ENCODE assay signal across 8 cellular contexts in the genomic region with DNA sequence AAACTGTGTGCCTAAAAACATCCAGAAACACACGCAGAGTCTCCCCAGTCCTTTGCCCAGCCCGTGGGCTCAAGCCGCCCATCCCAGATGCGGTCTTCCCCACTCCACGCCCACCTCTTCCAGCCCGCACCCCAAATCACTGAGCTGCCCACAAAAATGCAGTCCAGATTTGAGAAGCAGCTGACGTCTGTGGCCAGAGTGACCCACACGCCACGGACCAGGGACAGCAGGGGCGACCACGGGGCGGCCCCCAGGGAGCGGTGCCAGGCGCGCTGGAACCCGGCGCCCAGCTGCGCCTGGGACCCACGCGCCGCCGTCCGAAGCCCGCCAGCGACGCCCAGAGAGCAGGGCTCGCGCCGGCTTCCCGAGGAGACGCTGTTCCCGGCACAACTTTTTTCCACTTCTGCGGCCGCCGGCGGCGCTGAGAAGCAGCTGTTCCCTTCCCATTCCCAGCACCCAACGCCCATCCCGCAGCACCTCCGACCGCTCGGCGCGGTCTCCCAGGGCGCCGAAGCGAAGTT. TPM values are rescaled to one million over a fixed set of nuclear protein-coding genes. Genes with fewer than 3 reads are reported as not detected.
DNase-seq lines count a peak whose midpoint lies in the region; ATAC-seq lines count a peak whose summit lies in the region.

No MANE protein-coding gene starts in this region.

- peak overlapping the region; percentile 65 to 92 (median 78) for H3K4me3 ChIP-seq in BLaER1 treated with 17β-estradiol and CSF1 and Interleukin-3, amounts not matched to agents 10 nM and 100 nM
- H3K4me3 ChIP-seq in SK-N-MC: peak overlapping the region; percentile 88
- peak overlapping the region; percentile 95 for H3K4me3 ChIP-seq in urinary bladder (ENCODE audit: low read depth, low read length)

- ATAC-seq in GM19023 (IDR thresholded peaks at IDR 0.05; ENCODE audit: unreplicated experiment): peak; percentile 27
- peak; percentile 26 for ATAC-seq in HG03196 (IDR thresholded peaks at IDR 0.05; ENCODE audit: unreplicated experiment)
- no peak for ATAC-seq in HG03378 (IDR thresholded peaks at IDR 0.05; ENCODE audit: unreplicated experiment)

- peaks cover 12 to 42% (median 19%) of the 10 kb centered on the region in 10 experiments for H3K4me1 ChIP-seq in BLaER1 treated with 17β-estradiol and CSF1 and Interleukin-3, amounts not matched to agents 10 nM and 100 nM
- H3K4me1 ChIP-seq in urinary bladder (ENCODE audit: insufficient read depth): no peaks in the 10 kb centered on the region

- under 1% methylated on average over 47 of the region's 47 CpGs for WGBS in urinary bladder

- H4K20me1 ChIP-seq in BLaER1 treated with 17β-estradiol and CSF1 and Interleukin-3, amounts not matched to agents 10 nM and 100 nM: peaks cover 0 to 21% (median 0%) of the 10 kb centered on the region in 11 experiments; a peak in 6 of 22 replicates

- peak overlapping the region; percentile 89 to 100 (median 97) for H3K4me2 ChIP-seq in BLaER1 treated with 17β-estradiol and CSF1 and Interleukin-3, amounts not matched to agents 10 nM and 100 nM

- H3K9ac ChIP-seq in BLaER1 treated with 17β-estradiol and CSF1 and Interleukin-3, amounts not matched to agents 10 nM and 100 nM: peak overlapping the region; percentile 60 to 89 (median 79)
- H3K9ac ChIP-seq in SK-N-MC (ENCODE audit: insufficient read length): peak overlapping the region; percentile 76

- peaks cover 12 to 41% (median 37%) of the 10 kb centered on the region in 11 experiments; a peak in 21 of 22 replicates for H3K27me3 ChIP-seq in BLaER1 treated with 17β-estradiol and CSF1 and Interleukin-3, amounts not matched to agents 10 nM and 100 nM

- H3K27ac ChIP-seq in BLaER1 treated with 17β-estradiol and CSF1 and Interleukin-3, amounts not matched to agents 10 nM and 100 nM: peak overlapping the region; percentile 23 to 82 (median 53); a peak in 17 of 22 replicates
- H3K27ac ChIP-seq in SK-N-MC (no peak overlapping the region), epithelial cell of prostate (peak overlapping the region; percentile 85), urinary bladder (ENCODE audit: low read depth) (peak overlapping the region; percentile 95)

- no peaks in the 10 kb centered on the region for H3K9me3 ChIP-seq in BLaER1 treated with 17β-estradiol and CSF1 and Interleukin-3, amounts not matched to agents 10 nM and 100 nM (replicated peaks in 1 of 11)
- no peaks in the 10 kb centered on the region for H3K9me3 ChIP-seq in SK-N-MC (ENCODE audit: low read depth, low read length)

- H3K36me3 ChIP-seq in BLaER1 treated with 17β-estradiol and CSF1 and Interleukin-3, amounts not matched to agents 10 nM and 100 nM: peaks cover 0 to 20% (median 0%) of the 10 kb centered on the region in 11 experiments; a peak in 4 of 22 replicates
- H3K36me3 ChIP-seq in SK-N-MC (ENCODE audit: insufficient read depth, low read length): no peaks in the 10 kb centered on the region
- H3K36me3 ChIP-seq in urinary bladder (ENCODE audit: insufficient read depth): no peaks in the 10 kb centered on the region

- DNase-seq in SK-N-MC (ENCODE audit: low read depth, low spot score) (no peak), epithelial cell of prostate (ENCODE audit: low read depth, low spot score) (no peak), mucosa of gallbladder (ENCODE audit: low spot score) (peak; percentile 54)

RNA-seq across cellular contexts. Expression of gene LHFPL2, which starts 0.7 kb away (rescaled TPM):
- 22.5 TPM for total RNA-seq in mucosa of gallbladder
- 146 TPM for total RNA-seq in urinary bladder
- 19.2 TPM for polyA plus RNA-seq in urinary bladder
